8 cellular contexts compared by ENCODE assay signal in genomic region chr10:97291357-97292096, GRCh38. TPM values are rescaled to one million over a fixed set of nuclear protein-coding genes. Genes with fewer than 3 reads are reported as not detected.
DNase-seq lines count a peak whose midpoint lies in the region; ATAC-seq and TF ChIP-seq lines count a peak whose summit lies in the region.

No MANE protein-coding gene starts in this region.

- WGBS in heart right ventricle, 2 donors = 54 to 61% methylated on average over 25 of the region's 25 CpGs

- TF ChIP-seq CTCF in activated B cell treated with CpG ODN at 0.5 μM for 24 hours (IDR thresholded peaks at IDR 0.05) (no peak), heart right ventricle (IDR thresholded peaks at IDR 0.05) (no peak), gastrocnemius medialis (IDR thresholded peaks at IDR 0.05 in 4 of 5, conservative IDR thresholded peaks at IDR 0.05 in 1 of 5) (no peak)

- H3K4me3 ChIP-seq in heart right ventricle (peak overlapping the region; percentile 57 to 97 (median 90)), gastrocnemius medialis (peak overlapping the region; percentile 79 to 97 (median 87))

- no peaks in the 10 kb centered on the region for H3K9me3 Mint-ChIP-seq in activated B cell treated with CpG ODN at 0.5 μM for 24 hours

- no peak for ATAC-seq in activated B cell treated with CpG ODN at 0.5 μM for 24 hours (ENCODE audit: low read depth)
- ATAC-seq in heart right ventricle = no peak
- ATAC-seq in gastrocnemius medialis = no peak
- ATAC-seq in GM18870 (IDR thresholded peaks at IDR 0.05; ENCODE audit: unreplicated experiment) = no peak

- H3K4me1 Mint-ChIP-seq in activated B cell treated with CpG ODN at 0.5 μM for 24 hours = peaks cover 19% of the 10 kb centered on the region

- TF ChIP-seq POLR2A in gastrocnemius medialis (IDR thresholded peaks at IDR 0.05) = no peak

- peak overlapping the region; percentile 85 for H3K27ac Mint-ChIP-seq in activated B cell treated with CpG ODN at 0.5 μM for 24 hours

- POLR2A ChIA-PET in activated B cell treated with CpG ODN at 0.5 μM for 24 hours (lab: Charles Lee) = interaction anchor here (1.1 to 1.6 kb wide), 2 partner anchors 43 to 110 kb away, joined by 3 to 4 read pairs; partner anchors contain the start of gene FRAT2

- in situ Hi-C loops in gastrocnemius medialis (cut with MboI; ENCODE audit: low sequenced_read_pairs in 4 of 4) = no loop called here

- DNase-seq in NCI-H146 treated with DMSO at 0.1 percent for 48 hours (lab: John Stamatoyannopoulos, UW; ENCODE audit: unreplicated experiment) = peak; percentile 63
- no peak for DNase-seq in NCI-H146 (lab: John Stamatoyannopoulos, UW)
- DNase-seq in activated B cell treated with CpG ODN at 0.5 μM for 24 hours = no peak
- no peak for DNase-seq in heart right ventricle
- DNase-seq in gastrocnemius medialis = no peak
- no peak for DNase-seq in nucleus accumbens (lab: John Stamatoyannopoulos, UW)
- no peak for DNase-seq in iPS-NIHi11 (ENCODE audit: low spot score)

- peaks cover 5% of the 10 kb centered on the region for H3K36me3 Mint-ChIP-seq in activated B cell treated with CpG ODN at 0.5 μM for 24 hours (ENCODE audit: low read depth)

- no peaks in the 10 kb centered on the region for H3K9me3 ChIP-seq in heart right ventricle
- no peaks in the 10 kb centered on the region for H3K9me3 ChIP-seq in gastrocnemius medialis

- peak overlapping the region; percentile 92 for H3K4me3 Mint-ChIP-seq in activated B cell treated with CpG ODN at 0.5 μM for 24 hours

- intact Hi-C loops in activated B cell treated with CpG ODN at 0.5 μM for 24 hours (cut with micrococcal nuclease) (loop anchor here (1.0 to 5.0 kb wide), 8 partner anchors 13 to 841 kb away; partner anchors contain the start of genes EXOSC1, FRAT1, FRAT2 and MMS19), heart right ventricle (cut with DNase I) (loop anchor here in 6 of 10 donors (1.0 to 5.0 kb wide), 4 partner anchors 36 to 46 kb away; partner anchors contain the start of gene FRAT2 (in 3 of the 6)), gastrocnemius medialis (cut with DNase I; ENCODE audit: low total_unique reads) (loop anchor here (1.0 to 5.0 kb wide), 2 partner anchors 28 to 41 kb away; partner anchors contain the start of genes FRAT1 and FRAT2)

- H3K27ac ChIP-seq in heart right ventricle (peak overlapping the region in 9 of 10 donors; percentile 91 to 97 (median 94)), gastrocnemius medialis (peak overlapping the region; percentile 87 to 95 (median 88))

- H3K36me3 ChIP-seq in heart right ventricle = peaks cover 0 to 17% (median 3%) of the 10 kb centered on the region in 9 donors
- no peaks in the 10 kb centered on the region for H3K36me3 ChIP-seq in gastrocnemius medialis

- H3K27me3 Mint-ChIP-seq in activated B cell treated with CpG ODN at 0.5 μM for 24 hours = peaks cover 1% of the 10 kb centered on the region

- H3K4me1 ChIP-seq in heart right ventricle (peaks cover 0 to 14% (median 9%) of the 10 kb centered on the region in 9 donors), gastrocnemius medialis (peaks cover 9 to 10% of the 10 kb centered on the region in 2 donors)

- CTCF ChIA-PET in activated B cell treated with CpG ODN at 0.5 μM for 24 hours (lab: Charles Lee) = interaction anchor here (1.5 kb wide), 1 partner anchor 12 kb away, joined by 5 read pairs; no protein-coding TSS in a partner anchor

- H3K27me3 ChIP-seq in heart right ventricle = no peaks in the 10 kb centered on the region
- H3K27me3 ChIP-seq in gastrocnemius medialis = no peaks in the 10 kb centered on the region

RNA-seq across cellular contexts. Expression of gene ARHGAP19, which starts 0.9 kb away (rescaled TPM):
- 14.7 and 17.8 TPM in 2 replicates for total RNA-seq in activated B cell treated with CpG ODN at 0.5 μM for 24 hours
- 1 to 10 TPM; 2.3 to 6.2 (median 3.6) TPM for total RNA-seq in heart right ventricle
- polyA plus RNA-seq in heart right ventricle = 1 to 10 TPM; 1.5 to 1.7 TPM
- 10 to 100 TPM in 1 of 4 donors, 1 to 10 TPM in 3; 1.7 to 12.3 (median 2.4) TPM for total RNA-seq in gastrocnemius medialis

RNA-seq across cellular contexts. Expression of gene FRAT1, which starts 27.5 kb away (rescaled TPM):
- 6.9 TPM in 2 replicates for total RNA-seq in activated B cell treated with CpG ODN at 0.5 μM for 24 hours
- 1 to 10 TPM; 2.3 to 6.6 (median 3.1) TPM for total RNA-seq in heart right ventricle
- polyA plus RNA-seq in heart right ventricle = 1 to 10 TPM; 1.3 to 1.5 TPM
- total RNA-seq in gastrocnemius medialis = 1 to 10 TPM; 1.7 to 7.6 (median 3.2) TPM

RNA-seq across cellular contexts. Expression of gene FRAT2, which starts 43.0 kb away (rescaled TPM):
- total RNA-seq in activated B cell treated with CpG ODN at 0.5 μM for 24 hours (9.7 and 10.9 TPM in 2 replicates), heart right ventricle (10 to 100 TPM in 1 of 10 donors, 1 to 10 TPM in 9; 3.9 to 11.0 (median 5.8) TPM), gastrocnemius medialis (10 to 100 TPM in 3 of 4 donors, 1 to 10 TPM in 1; 9.3 to 28.7 (median 20.5) TPM)
- 1 to 10 TPM; 2.9 to 4.5 TPM for polyA plus RNA-seq in heart right ventricle
